In the genomic region with DNA sequence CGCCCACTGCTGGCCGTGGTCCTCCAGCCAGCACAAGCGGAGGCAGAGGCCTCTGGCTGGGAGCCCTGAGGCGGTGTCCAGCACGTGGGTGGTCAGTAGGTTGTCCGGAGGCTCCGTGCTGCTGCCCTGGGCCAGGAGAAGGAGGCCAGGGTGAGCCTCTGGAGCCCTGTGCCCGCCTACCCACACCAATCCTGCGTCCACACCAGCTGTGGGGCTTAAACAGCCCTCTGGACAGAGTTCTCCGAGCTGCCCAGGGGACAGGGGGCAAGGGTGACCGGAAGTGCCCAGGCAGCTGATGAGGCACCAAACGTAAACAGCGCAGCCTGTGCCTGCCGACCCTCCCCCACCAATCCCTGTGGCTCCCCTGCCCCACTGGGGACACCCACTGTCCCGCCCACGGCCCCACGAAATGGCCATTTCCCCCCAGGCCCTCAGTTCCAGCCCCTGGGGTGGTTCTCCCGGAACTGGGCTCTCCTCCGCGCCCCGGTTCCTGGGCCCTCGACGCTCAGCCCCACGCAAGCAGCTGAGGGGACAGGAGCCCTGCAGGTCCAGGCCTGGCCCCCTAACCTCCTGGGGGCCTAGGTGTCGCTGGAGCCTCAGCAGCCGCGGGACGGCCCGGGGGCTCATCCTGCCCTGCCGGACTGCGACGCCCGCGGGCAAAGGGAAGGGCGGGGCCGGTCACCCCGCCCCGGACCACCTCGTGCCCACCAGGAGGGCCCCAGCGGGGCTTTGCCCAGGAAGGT, we compare ENCODE assay signal across 8 cellular contexts. TPM values are rescaled to one million over a fixed set of nuclear protein-coding genes. Genes with fewer than 3 reads are reported as not detected.
A peak's percentile ranks its signal among the peaks of the same experiment; 100 is the strongest.
DNase-seq lines count a peak whose midpoint lies in the region; ATAC-seq and TF ChIP-seq lines count a peak whose summit lies in the region.

No MANE protein-coding gene starts in this region.

- H3K4me3 ChIP-seq in ACC112 (ENCODE audit: low read depth, low read length) (peak overlapping the region; percentile 63), mucosa of descending colon (no peak overlapping the region)

- H3K9me3 ChIP-seq in mucosa of descending colon = no peaks in the 10 kb centered on the region

- H3K9me3 Mint-ChIP-seq in endothelial cell (ENCODE audit: unreplicated experiment) = no peaks in the 10 kb centered on the region

- H3K4me1 Mint-ChIP-seq in endothelial cell (ENCODE audit: unreplicated experiment) = no peaks in the 10 kb centered on the region

- no peaks in the 10 kb centered on the region for H3K79me2 ChIP-seq in ACC112 (ENCODE audit: control insufficient read depth, insufficient read depth, low read length, unreplicated experiment)

- H3K27ac ChIP-seq in ACC112 (ENCODE audit: low read depth, low read length) = no peak overlapping the region; the same call in 1 of the 2 replicates

- peaks cover 15% of the 10 kb centered on the region for H3K4me1 ChIP-seq in ACC112 (ENCODE audit: control insufficient read depth, insufficient read depth, low read length, unreplicated experiment)
- peaks cover 20% of the 10 kb centered on the region for H3K4me1 ChIP-seq in mucosa of descending colon (ENCODE audit: low read depth)

- peak; percentile 50 for DNase-seq in endothelial cell (ENCODE audit: low spot score)
- peak; percentile 27 to 70 (median 58) for DNase-seq in mucosa of descending colon
- DNase-seq in activated naive CD4-positive, alpha-beta T cell treated with Interleukin-2 at 50 U/mL for 16 hours = no peak

- TF ChIP-seq RAD21 in Ishikawa (IDR thresholded peaks at IDR 0.05; ENCODE audit: low read depth) = no peak

- TF ChIP-seq CTCF in endothelial cell (IDR thresholded peaks at IDR 0.05; ENCODE audit: unreplicated experiment) = no peak
- TF ChIP-seq CTCF in mucosa of descending colon (IDR thresholded peaks at IDR 0.05) = no peak

- no peaks in the 10 kb centered on the region for H3K36me3 ChIP-seq in ACC112 (ENCODE audit: insufficient read depth, low read length)
- no peaks in the 10 kb centered on the region for H3K36me3 ChIP-seq in mucosa of descending colon (ENCODE audit: low read depth)

- peak; percentile 33 for ATAC-seq in mucosa of descending colon
- ATAC-seq in GM19455 (IDR thresholded peaks at IDR 0.05; ENCODE audit: unreplicated experiment) = no peak
- no peak for ATAC-seq in HG03469 (IDR thresholded peaks at IDR 0.05; ENCODE audit: unreplicated experiment)
- no peak for ATAC-seq in HG03571 (IDR thresholded peaks at IDR 0.05; ENCODE audit: unreplicated experiment)

- no peak overlapping the region for H3K27ac Mint-ChIP-seq in endothelial cell (ENCODE audit: unreplicated experiment)

- peaks cover 9% of the 10 kb centered on the region for H3K27me3 Mint-ChIP-seq in endothelial cell (ENCODE audit: unreplicated experiment)

- intact Hi-C loops in mucosa of descending colon (cut with DNase I, micrococcal nuclease) = no loop called here

- no peaks in the 10 kb centered on the region for H3K27me3 ChIP-seq in ACC112 (ENCODE audit: insufficient read depth, low read length)

- TF ChIP-seq EP300 in Ishikawa (IDR thresholded peaks at IDR 0.05; ENCODE audit: borderline replicate concordance) = no peak

- no peak overlapping the region for H3K4me3 Mint-ChIP-seq in endothelial cell (ENCODE audit: unreplicated experiment)

- H2AFZ ChIP-seq in ACC112 (ENCODE audit: low read length, unreplicated experiment) = peak overlapping the region; percentile 81

- peaks cover 9% of the 10 kb centered on the region for H3K36me3 Mint-ChIP-seq in endothelial cell (ENCODE audit: low read depth, unreplicated experiment)

TF ChIP-seq in Ishikawa, 13 proteins besides CTCF, POLR2A, EP300 and RAD21:
- peak; percentile 70 for TF ChIP-seq EGR1 (IDR thresholded peaks at IDR 0.05)
- TF ChIP-seq YY1 (IDR thresholded peaks at IDR 0.05; ENCODE audit: low read depth) = peak; percentile 38; the same call in 1 of the 2 replicates
- TF ChIP-seq, protein P1, sequence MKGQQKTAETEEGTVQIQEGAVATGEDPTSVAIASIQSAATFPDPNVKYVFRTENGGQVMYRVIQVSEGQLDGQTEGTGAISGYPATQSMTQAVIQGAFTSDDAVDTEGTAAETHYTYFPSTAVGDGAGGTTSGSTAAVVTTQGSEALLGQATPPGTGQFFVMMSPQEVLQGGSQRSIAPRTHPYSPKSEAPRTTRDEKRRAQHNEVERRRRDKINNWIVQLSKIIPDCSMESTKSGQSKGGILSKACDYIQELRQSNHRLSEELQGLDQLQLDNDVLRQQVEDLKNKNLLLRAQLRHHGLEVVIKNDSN (IDR thresholded peaks at IDR 0.05) = peak; percentile 73
- TF ChIP-seq, protein P2, sequence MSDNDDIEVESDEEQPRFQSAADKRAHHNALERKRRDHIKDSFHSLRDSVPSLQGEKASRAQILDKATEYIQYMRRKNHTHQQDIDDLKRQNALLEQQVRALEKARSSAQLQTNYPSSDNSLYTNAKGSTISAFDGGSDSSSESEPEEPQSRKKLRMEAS (IDR thresholded peaks at IDR 0.05) = peak; percentile 95
- no peak for TF ChIP-seq TEAD4 (IDR thresholded peaks at IDR 0.05)
- TF ChIP-seq, protein P3, sequence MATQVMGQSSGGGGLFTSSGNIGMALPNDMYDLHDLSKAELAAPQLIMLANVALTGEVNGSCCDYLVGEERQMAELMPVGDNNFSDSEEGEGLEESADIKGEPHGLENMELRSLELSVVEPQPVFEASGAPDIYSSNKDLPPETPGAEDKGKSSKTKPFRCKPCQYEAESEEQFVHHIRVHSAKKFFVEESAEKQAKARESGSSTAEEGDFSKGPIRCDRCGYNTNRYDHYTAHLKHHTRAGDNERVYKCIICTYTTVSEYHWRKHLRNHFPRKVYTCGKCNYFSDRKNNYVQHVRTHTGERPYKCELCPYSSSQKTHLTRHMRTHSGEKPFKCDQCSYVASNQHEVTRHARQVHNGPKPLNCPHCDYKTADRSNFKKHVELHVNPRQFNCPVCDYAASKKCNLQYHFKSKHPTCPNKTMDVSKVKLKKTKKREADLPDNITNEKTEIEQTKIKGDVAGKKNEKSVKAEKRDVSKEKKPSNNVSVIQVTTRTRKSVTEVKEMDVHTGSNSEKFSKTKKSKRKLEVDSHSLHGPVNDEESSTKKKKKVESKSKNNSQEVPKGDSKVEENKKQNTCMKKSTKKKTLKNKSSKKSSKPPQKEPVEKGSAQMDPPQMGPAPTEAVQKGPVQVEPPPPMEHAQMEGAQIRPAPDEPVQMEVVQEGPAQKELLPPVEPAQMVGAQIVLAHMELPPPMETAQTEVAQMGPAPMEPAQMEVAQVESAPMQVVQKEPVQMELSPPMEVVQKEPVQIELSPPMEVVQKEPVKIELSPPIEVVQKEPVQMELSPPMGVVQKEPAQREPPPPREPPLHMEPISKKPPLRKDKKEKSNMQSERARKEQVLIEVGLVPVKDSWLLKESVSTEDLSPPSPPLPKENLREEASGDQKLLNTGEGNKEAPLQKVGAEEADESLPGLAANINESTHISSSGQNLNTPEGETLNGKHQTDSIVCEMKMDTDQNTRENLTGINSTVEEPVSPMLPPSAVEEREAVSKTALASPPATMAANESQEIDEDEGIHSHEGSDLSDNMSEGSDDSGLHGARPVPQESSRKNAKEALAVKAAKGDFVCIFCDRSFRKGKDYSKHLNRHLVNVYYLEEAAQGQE (IDR thresholded peaks at IDR 0.05; ENCODE audit: low read depth) = no peak
- TF ChIP-seq NFIC (IDR thresholded peaks at IDR 0.05) = peak; percentile 47
- 0 out of 2 replicates have a peak, but pooled peaks have one; percentile 20 for TF ChIP-seq TCF12 (IDR thresholded peaks at IDR 0.05; ENCODE audit: low read depth)
- peak; percentile 78 for TF ChIP-seq ZBTB7A (IDR thresholded peaks at IDR 0.05; ENCODE audit: low read depth)

RNA-seq across cellular contexts. Expression of a gene that starts 27.9 kb away (rescaled TPM):
- total RNA-seq in endothelial cell (ENCODE audit: unreplicated experiment) (36.8 TPM), mucosa of descending colon (1 to 10 TPM; 1.7 to 3.0 (median 2.0) TPM)

RNA-seq across cellular contexts. Expression of a gene that starts 30.0 kb away (rescaled TPM):
- not detected for total RNA-seq in endothelial cell (ENCODE audit: unreplicated experiment)
- not detected for total RNA-seq in mucosa of descending colon
